In the genomic region with DNA sequence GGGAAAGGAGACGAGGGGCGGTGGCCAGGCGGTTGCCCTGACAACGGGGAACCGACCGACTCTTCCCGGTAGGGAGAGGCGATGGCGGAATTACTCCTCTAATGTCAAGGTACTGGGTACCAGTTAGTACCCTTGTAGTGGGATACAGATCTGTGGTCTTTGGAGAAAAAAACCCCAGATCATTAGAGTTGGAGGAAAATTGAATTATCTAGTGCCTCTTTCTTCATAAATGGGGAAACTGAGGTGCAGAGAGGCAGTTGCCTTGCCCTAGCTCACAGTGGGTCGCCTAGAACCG, we compare ENCODE assay signal across 8 cellular contexts. TPM values are rescaled to one million over a fixed set of nuclear protein-coding genes. Genes with fewer than 3 reads are reported as not detected.
DNase-seq lines count a peak whose midpoint lies in the region; ATAC-seq and TF ChIP-seq lines count a peak whose summit lies in the region.

No MANE protein-coding gene starts in this region.

- TF ChIP-seq POLR2A in heart left ventricle (IDR thresholded peaks at IDR 0.05): no peak
- TF ChIP-seq POLR2A in gastrocnemius medialis (IDR thresholded peaks at IDR 0.05): no peak

- H3K27me3 ChIP-seq in GM23338 (ENCODE audit: insufficient read depth) (no peaks in the 10 kb centered on the region), heart left ventricle (no peaks in the 10 kb centered on the region), gastrocnemius medialis (no peaks in the 10 kb centered on the region)

- H4K20me1 ChIP-seq in GM23338 (replicated peaks; ENCODE audit: insufficient read depth): no peaks in the 10 kb centered on the region

- DNase-seq in GM23338 (ENCODE audit: low spot score): no peak
- DNase-seq in activated CD4-positive, alpha-beta memory T cell treated with anti-CD3 and anti-CD28 coated beads, Interleukin-2, amount 10 ng/mL, durations not matched to agents 7 days and 5 days: no peak
- no peak for DNase-seq in heart left ventricle
- no peak for DNase-seq in gastrocnemius medialis
- no peak for DNase-seq in AML-193 (lab: John Stamatoyannopoulos, UW)

- CTCF ChIA-PET in activated CD4-positive, alpha-beta memory T cell treated with anti-CD3 and anti-CD28 coated beads, Interleukin-2, amount 10 ng/mL, durations not matched to agents 7 days and 5 days (lab: Charles Lee): interaction anchor here (0.8 to 2.1 kb wide), 8 partner anchors 10 to 580 kb away, joined by 3 to 18 read pairs (median 4); a partner anchor contains a TSS

- H3K9me2 ChIP-seq in GM23338 (ENCODE audit: insufficient read depth): no peaks in the 10 kb centered on the region

- peak overlapping the region; percentile 100 for H3K27ac Mint-ChIP-seq in GM23338
- peak overlapping the region; percentile 100 for H3K27ac Mint-ChIP-seq in activated CD4-positive, alpha-beta memory T cell treated with anti-CD3 and anti-CD28 coated beads, Interleukin-2, amount 10 ng/mL, durations not matched to agents 7 days and 5 days

- H2AFZ ChIP-seq in GM23338: peak overlapping the region; percentile 85

- H3K4me1 Mint-ChIP-seq in GM23338: peaks cover 13% of the 10 kb centered on the region; the same call in 2 of the 3 replicates
- peaks cover 34% of the 10 kb centered on the region for H3K4me1 Mint-ChIP-seq in activated CD4-positive, alpha-beta memory T cell treated with anti-CD3 and anti-CD28 coated beads, Interleukin-2, amount 10 ng/mL, durations not matched to agents 7 days and 5 days

- H3K4me3 ChIP-seq in GM23338 (peak overlapping the region; percentile 78), heart left ventricle (peak overlapping the region; percentile 78 to 99 (median 86)), gastrocnemius medialis (peak overlapping the region; percentile 72 to 96 (median 79))

- no peaks in the 10 kb centered on the region; the same call in 2 of the 3 replicates for H3K9me3 Mint-ChIP-seq in GM23338
- no peaks in the 10 kb centered on the region for H3K9me3 Mint-ChIP-seq in activated CD4-positive, alpha-beta memory T cell treated with anti-CD3 and anti-CD28 coated beads, Interleukin-2, amount 10 ng/mL, durations not matched to agents 7 days and 5 days

- ATAC-seq in GM23338: no peak
- no peak for ATAC-seq in heart left ventricle
- no peak for ATAC-seq in gastrocnemius medialis
- no peak for ATAC-seq in HG03565 (IDR thresholded peaks at IDR 0.05; ENCODE audit: unreplicated experiment)
- no peak for ATAC-seq in HG03139 (IDR thresholded peaks at IDR 0.05; ENCODE audit: unreplicated experiment)
- no peak for ATAC-seq in HG02870 (IDR thresholded peaks at IDR 0.05; ENCODE audit: unreplicated experiment)

- peaks cover 41% of the 10 kb centered on the region for H3K79me2 ChIP-seq in GM23338 (replicated peaks; ENCODE audit: insufficient read depth)

- H3K4me3 Mint-ChIP-seq in GM23338: peak overlapping the region; percentile 95
- H3K4me3 Mint-ChIP-seq in activated CD4-positive, alpha-beta memory T cell treated with anti-CD3 and anti-CD28 coated beads, Interleukin-2, amount 10 ng/mL, durations not matched to agents 7 days and 5 days: peak overlapping the region; percentile 96

- H3K9me3 ChIP-seq in heart left ventricle: no peaks in the 10 kb centered on the region
- no peaks in the 10 kb centered on the region for H3K9me3 ChIP-seq in gastrocnemius medialis

- POLR2A ChIA-PET in activated CD4-positive, alpha-beta memory T cell treated with anti-CD3 and anti-CD28 coated beads, Interleukin-2, amount 10 ng/mL, durations not matched to agents 7 days and 5 days (lab: Charles Lee): interaction anchor here (0.6 to 2.1 kb wide), 19 partner anchors 10 to 1006 kb away, joined by 3 to 16 read pairs (median 4); a partner anchor contains a TSS

- H3K27me3 Mint-ChIP-seq in GM23338 (ENCODE audit: insufficient read depth, low read depth, poor library complexity): peaks cover 10% of the 10 kb centered on the region
- no peaks in the 10 kb centered on the region for H3K27me3 Mint-ChIP-seq in activated CD4-positive, alpha-beta memory T cell treated with anti-CD3 and anti-CD28 coated beads, Interleukin-2, amount 10 ng/mL, durations not matched to agents 7 days and 5 days

- intact Hi-C loops in heart left ventricle (cut with DNase I) (loop anchor here in 1 of 10 donors (2.0 kb wide), 1 partner anchor 70 kb away; no protein-coding TSS in a partner anchor), gastrocnemius medialis (cut with DNase I; ENCODE audit: low total_unique reads) (loop anchor here (10.0 kb wide), 1 partner anchor 310 kb away; no protein-coding TSS in a partner anchor)

- peaks cover 8% of the 10 kb centered on the region; the same call in 1 of the 2 replicates for H3F3A ChIP-seq in GM23338 (replicated peaks; ENCODE audit: low read depth)

- WGBS in heart left ventricle, 4 donors: 1 to 2% (median 1%) methylated on average over 11 of the region's 11 CpGs

- peak overlapping the region; percentile 93 for H3K4me2 ChIP-seq in GM23338

- no peaks in the 10 kb centered on the region for H3K36me3 Mint-ChIP-seq in GM23338 (ENCODE audit: low read depth)
- H3K36me3 Mint-ChIP-seq in activated CD4-positive, alpha-beta memory T cell treated with anti-CD3 and anti-CD28 coated beads, Interleukin-2, amount 10 ng/mL, durations not matched to agents 7 days and 5 days (ENCODE audit: low read depth): peaks cover 4% of the 10 kb centered on the region

- H3K36me3 ChIP-seq in GM23338 (ENCODE audit: insufficient read depth) (no peaks in the 10 kb centered on the region), heart left ventricle (peaks cover 0 to 4% (median 0%) of the 10 kb centered on the region in 9 donors), gastrocnemius medialis (no peaks in the 10 kb centered on the region)

- H3K4me1 ChIP-seq in GM23338 (ENCODE audit: insufficient read depth): peaks cover 36% of the 10 kb centered on the region
- peaks cover 0 to 86% (median 58%) of the 10 kb centered on the region in 12 donors for H3K4me1 ChIP-seq in heart left ventricle
- peaks cover 43 to 49% of the 10 kb centered on the region in 2 donors for H3K4me1 ChIP-seq in gastrocnemius medialis

- H3K27ac ChIP-seq in GM23338 (ENCODE audit: low read depth): peak overlapping the region; percentile 97
- H3K27ac ChIP-seq in heart left ventricle: peak overlapping the region; percentile 94 to 100 (median 98)
- peak overlapping the region; percentile 87 to 99 (median 96) for H3K27ac ChIP-seq in gastrocnemius medialis

- TF ChIP-seq CTCF in GM23338 (conservative IDR thresholded peaks at IDR 0.05; ENCODE audit: low read depth in 2 of 2) (no peak), heart left ventricle (IDR thresholded peaks at IDR 0.05) (no peak), gastrocnemius medialis (IDR thresholded peaks at IDR 0.05 in 4 of 5, conservative IDR thresholded peaks at IDR 0.05 in 1 of 5) (no peak)

- in situ Hi-C loops in gastrocnemius medialis (cut with MboI; ENCODE audit: low sequenced_read_pairs in 4 of 4): no loop called here

TF ChIP-seq in GM23338, 12 proteins besides CTCF, POLR2A, EP300 and RAD21 (continues in another document):
- TF ChIP-seq JUNB (IDR thresholded peaks at IDR 0.05; ENCODE audit: unreplicated experiment) (no peak), POLR2AphosphoS5 (IDR thresholded peaks at IDR 0.05; ENCODE audit: low read depth) (no peak), EZH2 (IDR thresholded peaks at IDR 0.05; ENCODE audit: low read depth, unreplicated experiment) (no peak), NANOG (IDR thresholded peaks at IDR 0.05; ENCODE audit: borderline replicate concordance) (no peak)
- TF ChIP-seq, protein P1, sequence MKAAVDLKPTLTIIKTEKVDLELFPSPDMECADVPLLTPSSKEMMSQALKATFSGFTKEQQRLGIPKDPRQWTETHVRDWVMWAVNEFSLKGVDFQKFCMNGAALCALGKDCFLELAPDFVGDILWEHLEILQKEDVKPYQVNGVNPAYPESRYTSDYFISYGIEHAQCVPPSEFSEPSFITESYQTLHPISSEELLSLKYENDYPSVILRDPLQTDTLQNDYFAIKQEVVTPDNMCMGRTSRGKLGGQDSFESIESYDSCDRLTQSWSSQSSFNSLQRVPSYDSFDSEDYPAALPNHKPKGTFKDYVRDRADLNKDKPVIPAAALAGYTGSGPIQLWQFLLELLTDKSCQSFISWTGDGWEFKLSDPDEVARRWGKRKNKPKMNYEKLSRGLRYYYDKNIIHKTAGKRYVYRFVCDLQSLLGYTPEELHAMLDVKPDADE (IDR thresholded peaks at IDR 0.05): no peak

RNA-seq across cellular contexts. Expression of a gene that starts 0.5 kb away (rescaled TPM):
- total RNA-seq in GM23338 (2014; rRNA removed; shearing (Covaris generic)): 60.5 and 68.5 TPM in 2 replicates
- polyA plus RNA-seq in GM23338 (2016; fragmentation: Nextera tagmentation; extraction: Ambion mirVana): 22.0 and 22.3 TPM in 2 replicates
- total RNA-seq in activated CD4-positive, alpha-beta memory T cell treated with anti-CD3 and anti-CD28 coated beads, Interleukin-2, amount 10 ng/mL, durations not matched to agents 7 days and 5 days: 10 to 100 TPM; 50.4 to 50.5 TPM
- 10 to 100 TPM; 32.2 to 55.4 (median 42.4) TPM for total RNA-seq in heart left ventricle
- polyA plus RNA-seq in heart left ventricle: 100 to 1,000 TPM in 1 of 2 donors, 10 to 100 TPM in 1; 36.1 to 106 TPM
- total RNA-seq in gastrocnemius medialis: 10 to 100 TPM; 29.5 to 53.1 (median 42.7) TPM

RNA-seq across cellular contexts. Expression of a gene that starts 27.7 kb away (rescaled TPM):
- 1.0 TPM in 1 of 2 replicates, not detected in the other for total RNA-seq in GM23338 (2014; rRNA removed; shearing (Covaris generic))
- polyA plus RNA-seq in GM23338 (2016; fragmentation: Nextera tagmentation; extraction: Ambion mirVana) (0.15 TPM in 1 of 2 replicates, not detected in the other), heart left ventricle (under 1 TPM; 0.24 to 0.50 TPM)
- total RNA-seq in activated CD4-positive, alpha-beta memory T cell treated with anti-CD3 and anti-CD28 coated beads, Interleukin-2, amount 10 ng/mL, durations not matched to agents 7 days and 5 days: not detected
- total RNA-seq in heart left ventricle (under 1 TPM in 5 of 9 donors, not detected in 4; 0.21 to 0.82 (median 0.30) TPM), gastrocnemius medialis (under 1 TPM in 1 of 4 donors, not detected in 3; 0.59 TPM)

RNA-seq across cellular contexts. Expression of a gene that starts 58.6 kb away (rescaled TPM):
- 13.2 and 15.7 TPM in 2 replicates for total RNA-seq in GM23338 (2014; rRNA removed; shearing (Covaris generic))
- polyA plus RNA-seq in GM23338 (2016; fragmentation: Nextera tagmentation; extraction: Ambion mirVana) (3.4 and 4.2 TPM in 2 replicates), heart left ventricle (10 to 100 TPM in 1 of 2 donors, 1 to 10 TPM in 1; 7.5 to 15.8 TPM)
- not detected for total RNA-seq in activated CD4-positive, alpha-beta memory T cell treated with anti-CD3 and anti-CD28 coated beads, Interleukin-2, amount 10 ng/mL, durations not matched to agents 7 days and 5 days
- total RNA-seq in heart left ventricle (10 to 100 TPM; 10.1 to 24.1 (median 13.1) TPM), gastrocnemius medialis (10 to 100 TPM in 1 of 4 donors, 1 to 10 TPM in 3; 4.3 to 11.4 (median 5.3) TPM)

Comparison
In these comparisons a context has a peak if more than half of its experiments do, and no peak if none do; other contexts are left out.
1. RNA of a gene that starts 58.6 kb away (total RNA-seq): 13.2 to 15.7 TPM in GM23338, 10.1 to 24.1 TPM in heart left ventricle and 4.3 to 11.4 TPM in gastrocnemius medialis; not detected in activated CD4-positive, alpha-beta memory T cell treated with anti-CD3 and anti-CD28 coated beads, Interleukin-2, amount 10 ng/mL, durations not matched to agents 7 days and 5 days; every median in the first group is over 4 times any median in the second.
2. Peak in every context shown above with its lines, with median percentiles within 50 percentile points of each other: H3K27ac ChIP-seq and H3K4me3 ChIP-seq.